ENCODE assay signal across 13 cellular contexts in genomic region chr4:107950746-107951540, GRCh38.
"Had no signal": no experiment of that assay in that cellular context is flagged by ENCODE, and none has a peak within 500 bp of the region (broad histone marks: within the 10 kb centered on the region; RNA-seq: fewer than 3 reads in every experiment).

No MANE protein-coding gene starts in this region.

- H3K27me3 ChIP-seq: ascending aorta, cardiac muscle cell, gastrocnemius medialis, heart left ventricle, upper lobe of left lung had no signal

- H3K27ac ChIP-seq: ascending aorta, cardiac muscle cell, gastrocnemius medialis, heart left ventricle, lower lobe of right lung, upper lobe of left lung had no signal

- H3K9me3 ChIP-seq: ascending aorta, gastrocnemius medialis, lower lobe of right lung, upper lobe of left lung had no signal

- H3K4me3 Mint-ChIP-seq: activated T-helper 1 cell treated with anti-CD3 and anti-CD28 coated beads, Interleukin-12 subunit alpha, Interleukin-12 subunit beta, Interleukin-2, Interleukin-4 antibody, amounts not matched to agents 30 ng/mL and 10 ng/mL and 1 ng/mL, durations not matched to agents 14 hours and 24 hours and 36 hours; naive B cell; stimulated activated naive CD8-positive, alpha-beta T cell treated with anti-CD3 and anti-CD28 coated beads, Interleukin-15, amount 100 ng/mL, for 72 hours had no signal

- H3K4me1 Mint-ChIP-seq: naive B cell; stimulated activated naive CD8-positive, alpha-beta T cell treated with anti-CD3 and anti-CD28 coated beads, Interleukin-15, amount 100 ng/mL, for 72 hours had no signal

- FAIRE-seq: colon had no signal

- H3K4me1 ChIP-seq: ascending aorta, gastrocnemius medialis, heart left ventricle, lower lobe of right lung, upper lobe of left lung had no signal

- H3K27me3 Mint-ChIP-seq: stimulated activated naive CD8-positive, alpha-beta T cell treated with anti-CD3 and anti-CD28 coated beads, Interleukin-15, amount 100 ng/mL, for 72 hours had no signal

- H3K36me3 ChIP-seq: cardiac muscle cell had no signal

- DNase-seq: activated CD4-positive, CD25-positive, alpha-beta regulatory T cell treated with anti-CD3 and anti-CD28 coated beads, Interleukin-2, amount 50 U/mL, for 72 hours; gastrocnemius medialis; heart left ventricle; left colon; lower lobe of right lung; naive B cell; posterior cingulate gyrus; stimulated activated naive CD8-positive, alpha-beta T cell treated with anti-CD3 and anti-CD28 coated beads, Interleukin-15, amount 100 ng/mL, for 72 hours; upper lobe of left lung had no signal

- H3K27ac Mint-ChIP-seq: activated T-helper 1 cell treated with anti-CD3 and anti-CD28 coated beads, Interleukin-12 subunit alpha, Interleukin-12 subunit beta, Interleukin-2, Interleukin-4 antibody, amounts not matched to agents 30 ng/mL and 10 ng/mL and 1 ng/mL, durations not matched to agents 14 hours and 24 hours and 36 hours; stimulated activated naive CD8-positive, alpha-beta T cell treated with anti-CD3 and anti-CD28 coated beads, Interleukin-15, amount 100 ng/mL, for 72 hours had no signal

- ATAC-seq: gastrocnemius medialis; heart left ventricle; left colon; lower lobe of right lung; stimulated activated naive CD8-positive, alpha-beta T cell treated with anti-CD3 and anti-CD28 coated beads, Interleukin-15, amount 100 ng/mL, for 72 hours had no signal

- H3K4me3 ChIP-seq: ascending aorta, cardiac muscle cell, gastrocnemius medialis, heart left ventricle, lower lobe of right lung, upper lobe of left lung had no signal
